8 cellular contexts compared by ENCODE assay signal in the genomic region with DNA sequence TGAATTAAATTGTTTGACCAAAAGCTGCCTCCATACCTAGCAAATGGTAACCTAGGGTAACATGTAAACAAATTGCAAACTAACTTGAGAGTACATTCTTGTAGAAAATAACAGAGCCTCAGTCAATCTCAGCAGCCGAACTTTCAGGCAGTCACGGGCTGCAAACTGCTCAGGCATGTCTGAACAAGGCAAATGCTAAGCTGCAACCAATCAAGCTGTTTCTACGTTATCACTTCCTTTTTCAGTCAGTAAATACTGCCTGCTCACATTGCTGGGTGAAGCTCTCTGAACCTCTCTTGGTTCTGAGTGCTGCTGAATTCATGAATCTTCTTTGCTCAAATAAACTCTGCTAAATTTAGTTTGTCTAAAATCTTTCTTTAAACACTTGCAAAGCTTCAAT.
DNase-seq lines count a peak whose midpoint lies in the region; ATAC-seq and TF ChIP-seq lines count a peak whose summit lies in the region.

No MANE protein-coding gene starts in this region.

- WGBS in body of pancreas, 2 donors, result 4 to 7% methylated on average over 3 of the region's 3 CpGs
- no CpG with 5 or more reads among the region's 3 CpGs for WGBS in mesendoderm (ENCODE audit: extremely low coverage, insufficient coverage, low lambda C conversion rate)

- H3K4me1 ChIP-seq in body of pancreas (peaks cover 8% of the 10 kb centered on the region), mesendoderm (ENCODE audit: control insufficient read depth, low read depth, low read length) (no peaks in the 10 kb centered on the region)
- H3K4me1 ChIP-seq in CD8-positive, alpha-beta memory T cell (ENCODE audit: insufficient read depth, low read length), result no peaks in the 10 kb centered on the region

- intact Hi-C loops in body of pancreas (cut with DNase I), result no loop called here

- TF ChIP-seq POLR2A in body of pancreas (IDR thresholded peaks at IDR 0.05), result no peak

- peak overlapping the region; percentile 57 for H3K56ac ChIP-seq in mesendoderm (ENCODE audit: low read length)

- POLR2A ChIA-PET in CD8-positive, alpha-beta memory T cell (lab: Charles Lee), result no interaction called here

- ATAC-seq in GM19452 (IDR thresholded peaks at IDR 0.05; ENCODE audit: unreplicated experiment) (peak; percentile 86), HG03439 (IDR thresholded peaks at IDR 0.05; ENCODE audit: unreplicated experiment) (peak; percentile 96), body of pancreas (peak; percentile 88)

- H3K27ac ChIP-seq in body of pancreas (no peak overlapping the region), mesendoderm (ENCODE audit: low read depth, low read length) (no peak overlapping the region)
- H3K27ac ChIP-seq in CD8-positive, alpha-beta memory T cell (ENCODE audit: low read depth, low read length), result no peak overlapping the region

- no peak overlapping the region for H2BK5ac ChIP-seq in mesendoderm (ENCODE audit: low read length)

- CTCF ChIA-PET in CD8-positive, alpha-beta memory T cell (lab: Charles Lee), result interaction anchor here (1.1 kb wide), 1 partner anchor 11 kb away, joined by 3 read pairs; no protein-coding TSS in a partner anchor

- no peak overlapping the region for H4K8ac ChIP-seq in mesendoderm (ENCODE audit: low read depth, low read length)

- no peaks in the 10 kb centered on the region for H3K79me2 ChIP-seq in mesendoderm (ENCODE audit: control insufficient read depth, insufficient read depth, low read length)

- no peaks in the 10 kb centered on the region for H3K4me1 Mint-ChIP-seq in CD8-positive, alpha-beta memory T cell

- H3K36me3 ChIP-seq in body of pancreas (replicated peaks in 1 of 2; ENCODE audit: insufficient read depth in 1 of 2, low read depth in 2 of 2) (no peaks in the 10 kb centered on the region), mesendoderm (ENCODE audit: control insufficient read depth, insufficient read depth, low read length) (no peaks in the 10 kb centered on the region)
- H3K36me3 ChIP-seq in CD8-positive, alpha-beta memory T cell (ENCODE audit: insufficient read depth, low read length), result no peaks in the 10 kb centered on the region

- no peak overlapping the region for H3K23ac ChIP-seq in mesendoderm (ENCODE audit: low read length)

- H3K27me3 ChIP-seq in body of pancreas (no peaks in the 10 kb centered on the region), mesendoderm (ENCODE audit: insufficient read depth, low read length, poor library complexity) (no peaks in the 10 kb centered on the region)
- H3K27me3 ChIP-seq in CD8-positive, alpha-beta memory T cell (ENCODE audit: insufficient read depth, low read length, poor library complexity, severe bottlenecking), result no peaks in the 10 kb centered on the region

- no peak overlapping the region for H2BK120ac ChIP-seq in mesendoderm (ENCODE audit: low read depth, low read length)

- no peaks in the 10 kb centered on the region for H3K36me3 Mint-ChIP-seq in CD8-positive, alpha-beta memory T cell

- no peak overlapping the region for H4K5ac ChIP-seq in mesendoderm (ENCODE audit: low read length)

- H3K27ac Mint-ChIP-seq in CD8-positive, alpha-beta memory T cell, result no peak overlapping the region

- no peak overlapping the region for H3K4me3 Mint-ChIP-seq in CD8-positive, alpha-beta memory T cell

- H3K9me3 Mint-ChIP-seq in CD8-positive, alpha-beta memory T cell, result peaks cover 0 to 9% (median 6%) of the 10 kb centered on the region in 5 donors

- DNase-seq in AG09319 (ENCODE audit: extremely low read depth, low read depth) (peak; percentile 27), body of pancreas (peak; percentile 14 to 38 (median 18)), mesendoderm (peak; percentile 87), COR-L47 (lab: John Stamatoyannopoulos, UW) (no peak)
- DNase-seq in CD8-positive, alpha-beta memory T cell, result no peak
- no peak for DNase-seq in stimulated activated CD4-positive, alpha-beta T cell treated with anti-CD3 and anti-CD28 coated beads, Interleukin-4, amount 100 ng/mL, for 4 hours

- H3K4me3 ChIP-seq in body of pancreas, result no peak overlapping the region
- no peak overlapping the region for H3K4me3 ChIP-seq in mesendoderm (ENCODE audit: low read length)
- H3K4me3 ChIP-seq in CD8-positive, alpha-beta memory T cell (ENCODE audit: low read length), result no peak overlapping the region

- H3K18ac ChIP-seq in mesendoderm (ENCODE audit: low read length), result no peak overlapping the region

- H3K9ac ChIP-seq in mesendoderm (ENCODE audit: low read length), result no peak overlapping the region

- no peak overlapping the region for H2BK15ac ChIP-seq in mesendoderm (replicated peaks; ENCODE audit: low read depth)

- H3K4me2 ChIP-seq in mesendoderm (ENCODE audit: low read length), result no peak overlapping the region

- H2AK5ac ChIP-seq in mesendoderm (ENCODE audit: low read length), result no peak overlapping the region

- H3K9me3 ChIP-seq in body of pancreas, result no peaks in the 10 kb centered on the region
- H3K9me3 ChIP-seq in CD8-positive, alpha-beta memory T cell (ENCODE audit: low read length), result no peaks in the 10 kb centered on the region

- no peak overlapping the region for H3K4ac ChIP-seq in mesendoderm (ENCODE audit: low read depth, low read length)

- TF ChIP-seq CTCF in AG09319 (IDR thresholded peaks at IDR 0.05; ENCODE audit: low read depth, low read length) (no peak), body of pancreas (IDR thresholded peaks at IDR 0.05) (no peak)

- H3K79me1 ChIP-seq in mesendoderm (ENCODE audit: low read length), result no peaks in the 10 kb centered on the region

- no peaks in the 10 kb centered on the region for H3K27me3 Mint-ChIP-seq in CD8-positive, alpha-beta memory T cell

Comparison
In these comparisons a context has a peak if more than half of its experiments do, and no peak if none do; other contexts are left out.
1. DNase-seq: peak in AG09319 (single experiment), body of pancreas (4 of 4) and mesendoderm (single experiment); none in COR-L47 (single experiment), CD8-positive, alpha-beta memory T cell (0 of 5) and stimulated activated CD4-positive, alpha-beta T cell treated with anti-CD3 and anti-CD28 coated beads, Interleukin-4, amount 100 ng/mL, for 4 hours (0 of 2).
2. Peak in every context shown above with its lines, with median percentiles within 50 percentile points of each other: ATAC-seq.